Comparison of ENCODE assay signal across 17 cellular contexts in the genomic region with DNA sequence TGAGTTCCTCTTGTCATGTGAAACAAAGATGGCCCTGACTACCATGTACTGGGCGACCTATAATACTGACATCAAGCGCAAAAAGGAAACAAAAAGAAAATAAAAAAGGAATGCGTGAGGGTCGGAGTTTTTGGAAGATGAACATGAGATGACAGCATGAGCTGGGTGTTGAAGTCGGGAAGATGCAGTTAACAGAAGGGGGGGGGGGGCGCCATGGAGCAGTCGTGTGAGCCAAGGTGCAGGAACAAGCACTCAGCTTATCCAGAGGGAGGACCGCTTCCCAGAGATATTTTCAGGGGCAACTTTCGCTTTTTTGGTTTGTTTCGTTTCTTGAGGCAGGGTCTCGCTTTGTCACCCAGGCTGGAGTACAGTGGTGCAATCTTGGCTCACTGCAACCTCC.
DNase-seq lines count a peak whose midpoint lies in the region; ATAC-seq, FAIRE-seq and TF ChIP-seq lines count a peak whose summit lies in the region.
"Had no signal": no experiment of that assay in that cellular context is flagged by ENCODE, and none has a peak within 500 bp of the region (broad histone marks: within the 10 kb centered on the region; RNA-seq: fewer than 3 reads in every experiment).

No MANE protein-coding gene starts in this region.

- H3K79me2 ChIP-seq in neural cell (replicated peaks; ENCODE audit: insufficient read depth, low read length), result no peaks in the 10 kb centered on the region

- H3K27me3 ChIP-seq in neural cell (ENCODE audit: insufficient read depth, low read depth, low read length), result peaks cover 14% of the 10 kb centered on the region
- H3K27me3 ChIP-seq: BLaER1 had no signal

- no peaks in the 10 kb centered on the region for H4K20me1 ChIP-seq in neural cell (ENCODE audit: insufficient read depth)
- H4K20me1 ChIP-seq: BLaER1 had no signal

- no peaks in the 10 kb centered on the region for H3K9me3 Mint-ChIP-seq in chondrocyte (ENCODE audit: low read depth)
- H3K9me3 Mint-ChIP-seq: activated naive CD8-positive, alpha-beta T cell treated with anti-CD3 and anti-CD28 coated beads, Interleukin-2, amount 10 ng/mL, durations not matched to agents 7 days and 5 days; central memory CD8-positive, alpha-beta T cell had no signal

- no peak overlapping the region for H3K27ac Mint-ChIP-seq in chondrocyte (ENCODE audit: unreplicated experiment)
- H3K27ac Mint-ChIP-seq: activated naive CD8-positive, alpha-beta T cell treated with anti-CD3 and anti-CD28 coated beads, Interleukin-2, amount 10 ng/mL, durations not matched to agents 7 days and 5 days had no signal

- no peak for TF ChIP-seq RAD21 in neural cell (conservative IDR thresholded peaks at IDR 0.05)

- no peak overlapping the region for H3K4me3 ChIP-seq in neural cell (ENCODE audit: low read length)
- H3K4me3 ChIP-seq: BLaER1, left ventricle myocardium inferior, thoracic aorta had no signal

- no peak overlapping the region for H3K9ac ChIP-seq in neural cell (ENCODE audit: low read length)
- H3K9ac ChIP-seq: BLaER1 had no signal

- no peaks in the 10 kb centered on the region for H3K36me3 Mint-ChIP-seq in chondrocyte (ENCODE audit: low read depth)
- H3K36me3 Mint-ChIP-seq: activated naive CD8-positive, alpha-beta T cell treated with anti-CD3 and anti-CD28 coated beads, Interleukin-2, amount 10 ng/mL, durations not matched to agents 7 days and 5 days had no signal

- TF ChIP-seq EP300 in neural cell (conservative IDR thresholded peaks at IDR 0.05; ENCODE audit: poor library complexity, severe bottlenecking), result no peak

- no peak overlapping the region for H3K27ac ChIP-seq in neural cell (ENCODE audit: low read length)
- H3K27ac ChIP-seq: BLaER1, left ventricle myocardium inferior, thoracic aorta had no signal

- no peaks in the 10 kb centered on the region for H3K9me2 ChIP-seq in neural cell (ENCODE audit: insufficient read depth, low read length)

- H2AFZ ChIP-seq in neural cell (ENCODE audit: low read depth, low read length), result no peak overlapping the region

- H3K27me3 Mint-ChIP-seq in chondrocyte (ENCODE audit: low read depth), result no peaks in the 10 kb centered on the region

- no peak for ATAC-seq in HG03432 (IDR thresholded peaks at IDR 0.05; ENCODE audit: unreplicated experiment)

- peaks cover 29% of the 10 kb centered on the region for H3K4me1 Mint-ChIP-seq in chondrocyte (ENCODE audit: low read depth)
- H3K4me1 Mint-ChIP-seq: activated naive CD8-positive, alpha-beta T cell treated with anti-CD3 and anti-CD28 coated beads, Interleukin-2, amount 10 ng/mL, durations not matched to agents 7 days and 5 days; central memory CD8-positive, alpha-beta T cell had no signal

- no peak overlapping the region for H3K4me3 Mint-ChIP-seq in chondrocyte (ENCODE audit: unreplicated experiment)
- H3K4me3 Mint-ChIP-seq: activated naive CD8-positive, alpha-beta T cell treated with anti-CD3 and anti-CD28 coated beads, Interleukin-2, amount 10 ng/mL, durations not matched to agents 7 days and 5 days; central memory CD8-positive, alpha-beta T cell had no signal

- no peaks in the 10 kb centered on the region for H3K9me3 ChIP-seq in neural cell (ENCODE audit: low read length)
- H3K9me3 ChIP-seq: BLaER1, left ventricle myocardium inferior, thoracic aorta had no signal

- DNase-seq in ELF-1 (ENCODE audit: low read depth, low spot score) (peak; percentile 50), chondrocyte (ENCODE audit: low spot score) (no peak), GM19239 (ENCODE audit: insufficient read length, low spot score) (no peak), GM20000 (ENCODE audit: low spot score) (no peak), medulla oblongata (ENCODE audit: extremely low spot score) (no peak)
- DNase-seq: activated CD4-positive, alpha-beta T cell treated with anti-CD3 and anti-CD28 coated beads for 1 hour; activated naive CD8-positive, alpha-beta T cell treated with anti-CD3 and anti-CD28 coated beads, Interleukin-2, amount 10 ng/mL, durations not matched to agents 7 days and 5 days; activated T-cell treated with anti-CD3 and anti-CD28 coated beads for 4 hours; DND-41; left ventricle myocardium inferior; stimulated activated CD4-positive, alpha-beta T cell treated with anti-CD3 and anti-CD28 coated beads, Interleukin-2, amount 100 ng/mL, for 24 hours had no signal

- TF ChIP-seq CTCF in LNCAP (IDR thresholded peaks at IDR 0.05) (peak; percentile 36; the same call in 1 of the 2 replicates), chondrocyte (IDR thresholded peaks at IDR 0.05) (peak; percentile 38), neural cell (IDR thresholded peaks at IDR 0.05; ENCODE audit: poor library complexity, severe bottlenecking) (peak; percentile 18), GM20000 (IDR thresholded peaks at IDR 0.05; ENCODE audit: extremely low read depth, missing control alignments) (no peak)

- no peaks in the 10 kb centered on the region for H3K36me3 ChIP-seq in neural cell (ENCODE audit: insufficient read depth, low read length)
- H3K36me3 ChIP-seq: BLaER1, left ventricle myocardium inferior, thoracic aorta had no signal

- H3K4me2 ChIP-seq in neural cell (ENCODE audit: low read length), result no peak overlapping the region
- H3K4me2 ChIP-seq: BLaER1 had no signal

- no peak for FAIRE-seq in GM19239 (lab: Jason Lieb, UNC)

- no peaks in the 10 kb centered on the region for H3F3A ChIP-seq in neural cell (ENCODE audit: insufficient read depth, low read length, poor library complexity, severe bottlenecking)

TF ChIP-seq in neural cell, 6 proteins besides CTCF, POLR2A, EP300 and RAD21:
- TF ChIP-seq MXI1 (conservative IDR thresholded peaks at IDR 0.05; ENCODE audit: poor library complexity, severe bottlenecking) (no peak), SMC3 (conservative IDR thresholded peaks at IDR 0.05; ENCODE audit: poor library complexity) (no peak), EZH2 (IDR thresholded peaks at IDR 0.05; ENCODE audit: borderline replicate concordance, insufficient read depth, low read length, poor library complexity, severe bottlenecking) (no peak), TAF1 (IDR thresholded peaks at IDR 0.05; ENCODE audit: low read depth) (no peak), POLR2AphosphoS5 (IDR thresholded peaks at IDR 0.05) (no peak)
- TF ChIP-seq, protein P1, sequence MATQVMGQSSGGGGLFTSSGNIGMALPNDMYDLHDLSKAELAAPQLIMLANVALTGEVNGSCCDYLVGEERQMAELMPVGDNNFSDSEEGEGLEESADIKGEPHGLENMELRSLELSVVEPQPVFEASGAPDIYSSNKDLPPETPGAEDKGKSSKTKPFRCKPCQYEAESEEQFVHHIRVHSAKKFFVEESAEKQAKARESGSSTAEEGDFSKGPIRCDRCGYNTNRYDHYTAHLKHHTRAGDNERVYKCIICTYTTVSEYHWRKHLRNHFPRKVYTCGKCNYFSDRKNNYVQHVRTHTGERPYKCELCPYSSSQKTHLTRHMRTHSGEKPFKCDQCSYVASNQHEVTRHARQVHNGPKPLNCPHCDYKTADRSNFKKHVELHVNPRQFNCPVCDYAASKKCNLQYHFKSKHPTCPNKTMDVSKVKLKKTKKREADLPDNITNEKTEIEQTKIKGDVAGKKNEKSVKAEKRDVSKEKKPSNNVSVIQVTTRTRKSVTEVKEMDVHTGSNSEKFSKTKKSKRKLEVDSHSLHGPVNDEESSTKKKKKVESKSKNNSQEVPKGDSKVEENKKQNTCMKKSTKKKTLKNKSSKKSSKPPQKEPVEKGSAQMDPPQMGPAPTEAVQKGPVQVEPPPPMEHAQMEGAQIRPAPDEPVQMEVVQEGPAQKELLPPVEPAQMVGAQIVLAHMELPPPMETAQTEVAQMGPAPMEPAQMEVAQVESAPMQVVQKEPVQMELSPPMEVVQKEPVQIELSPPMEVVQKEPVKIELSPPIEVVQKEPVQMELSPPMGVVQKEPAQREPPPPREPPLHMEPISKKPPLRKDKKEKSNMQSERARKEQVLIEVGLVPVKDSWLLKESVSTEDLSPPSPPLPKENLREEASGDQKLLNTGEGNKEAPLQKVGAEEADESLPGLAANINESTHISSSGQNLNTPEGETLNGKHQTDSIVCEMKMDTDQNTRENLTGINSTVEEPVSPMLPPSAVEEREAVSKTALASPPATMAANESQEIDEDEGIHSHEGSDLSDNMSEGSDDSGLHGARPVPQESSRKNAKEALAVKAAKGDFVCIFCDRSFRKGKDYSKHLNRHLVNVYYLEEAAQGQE (IDR thresholded peaks at IDR 0.05; ENCODE audit: borderline replicate concordance), result no peak
